ENCODE assay signal across 8 cellular contexts in the genomic region with DNA sequence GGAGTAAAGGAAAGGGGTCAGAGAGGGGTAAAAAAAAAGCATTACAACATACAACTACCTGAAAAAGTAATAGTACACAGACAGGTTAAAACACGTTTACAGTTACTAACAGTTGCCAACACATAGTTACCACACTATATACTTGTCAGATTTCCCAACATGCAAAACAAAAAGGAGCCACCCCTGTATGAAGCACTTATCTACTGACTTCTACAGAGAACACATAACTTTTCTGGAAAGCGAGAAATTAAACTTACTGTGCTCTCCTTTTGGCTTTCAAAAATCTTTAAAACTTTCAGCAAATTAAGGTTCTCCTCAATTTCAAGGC. TPM values are rescaled to one million over a fixed set of nuclear protein-coding genes. Genes with fewer than 3 reads are reported as not detected.
A peak's percentile ranks its signal among the peaks of the same experiment; 100 is the strongest.
DNase-seq lines count a peak whose midpoint lies in the region; ATAC-seq and TF ChIP-seq lines count a peak whose summit lies in the region.

No MANE protein-coding gene starts in this region.

- intact Hi-C loops in cardiac septum (cut with DNase I): no loop called here

- peak overlapping the region; percentile 94 for H3K4me3 ChIP-seq in cardiac muscle cell
- peak overlapping the region; percentile 90 for H3K4me3 ChIP-seq in iPS-20b (ENCODE audit: low read length)

- peaks cover 28% of the 10 kb centered on the region for H3K4me1 Mint-ChIP-seq in activated T-helper 17 cell treated with anti-CD3 and anti-CD28 coated beads, Interleukin-2, amount 50 U/mL, for 72 hours
- H3K4me1 Mint-ChIP-seq in type B pancreatic cell (ENCODE audit: unreplicated experiment): peaks cover 27% of the 10 kb centered on the region

- no peaks in the 10 kb centered on the region for H3K9me3 Mint-ChIP-seq in activated T-helper 17 cell treated with anti-CD3 and anti-CD28 coated beads, Interleukin-2, amount 50 U/mL, for 72 hours
- no peaks in the 10 kb centered on the region for H3K9me3 Mint-ChIP-seq in type B pancreatic cell

- TF ChIP-seq CTCF in cardiac muscle cell (IDR thresholded peaks at IDR 0.05; ENCODE audit: low read depth, low read length): no peak
- no peak for TF ChIP-seq CTCF in type B pancreatic cell (conservative IDR thresholded peaks at IDR 0.05)

- H3K36me3 ChIP-seq in cardiac muscle cell (no peaks in the 10 kb centered on the region), iPS-20b (ENCODE audit: insufficient read depth, low read depth, low read length) (no peaks in the 10 kb centered on the region)

- H3K36me3 Mint-ChIP-seq in activated T-helper 17 cell treated with anti-CD3 and anti-CD28 coated beads, Interleukin-2, amount 50 U/mL, for 72 hours (ENCODE audit: low read depth): peaks cover 45% of the 10 kb centered on the region
- H3K36me3 Mint-ChIP-seq in type B pancreatic cell: peaks cover 3% of the 10 kb centered on the region

- no peaks in the 10 kb centered on the region for H3K27me3 Mint-ChIP-seq in activated T-helper 17 cell treated with anti-CD3 and anti-CD28 coated beads, Interleukin-2, amount 50 U/mL, for 72 hours
- peaks cover 7% of the 10 kb centered on the region for H3K27me3 Mint-ChIP-seq in type B pancreatic cell

- peak overlapping the region; percentile 94 for H3K27ac ChIP-seq in cardiac muscle cell
- no peak overlapping the region for H3K27ac ChIP-seq in iPS-20b (ENCODE audit: low read length)

- H3K9ac ChIP-seq in iPS-20b (ENCODE audit: low read depth, low read length): peak overlapping the region; percentile 95

- H3K4me1 ChIP-seq in cardiac muscle cell (ENCODE audit: low read depth): peaks cover 26% of the 10 kb centered on the region
- H3K4me1 ChIP-seq in iPS-20b (ENCODE audit: insufficient read depth, low read length): peaks cover 18% of the 10 kb centered on the region

- H3K27ac Mint-ChIP-seq in activated T-helper 17 cell treated with anti-CD3 and anti-CD28 coated beads, Interleukin-2, amount 50 U/mL, for 72 hours: no peak overlapping the region
- H3K27ac Mint-ChIP-seq in type B pancreatic cell: peak overlapping the region; percentile 100

- H3K9me3 ChIP-seq in cardiac muscle cell (ENCODE audit: low read depth) (no peaks in the 10 kb centered on the region), iPS-20b (ENCODE audit: insufficient read depth, low read depth, low read length) (no peaks in the 10 kb centered on the region)

- peak overlapping the region; percentile 97 for H3K4me3 Mint-ChIP-seq in activated T-helper 17 cell treated with anti-CD3 and anti-CD28 coated beads, Interleukin-2, amount 50 U/mL, for 72 hours
- peak overlapping the region; percentile 100 for H3K4me3 Mint-ChIP-seq in type B pancreatic cell

- DNase-seq in cardiac muscle cell (ENCODE audit: low read depth in 1 of 2, low spot score in 1 of 2) (peak in 1 of 2 donors; percentile 34), cardiac septum (ENCODE audit: low spot score) (no peak), type B pancreatic cell (ENCODE audit: extremely low spot score, unreplicated experiment) (no peak), activated gamma-delta T cell (lab: John Stamatoyannopoulos, UW) (no peak), SKM-1 treated with dmso at 0.1 percent for 144 hours (lab: John Stamatoyannopoulos, UW; ENCODE audit: unreplicated experiment) (no peak)

- H3K27me3 ChIP-seq in cardiac muscle cell: no peaks in the 10 kb centered on the region
- no peaks in the 10 kb centered on the region for H3K27me3 ChIP-seq in iPS-20b (ENCODE audit: insufficient read depth, low read length)

- ATAC-seq in activated T-helper 17 cell treated with anti-CD3 and anti-CD28 coated beads, Interleukin-2, amount 50 U/mL, for 72 hours (replicated peaks): no peak
- ATAC-seq in GM19324 (IDR thresholded peaks at IDR 0.05; ENCODE audit: low FRiP score, unreplicated experiment): no peak

RNA-seq across cellular contexts. Expression of a gene that starts 2.1 kb away (rescaled TPM):
- 38.0 and 38.7 TPM in 2 replicates for total RNA-seq in cardiac muscle cell
- polyA plus RNA-seq in cardiac muscle cell: 36.8 and 56.4 TPM in 2 replicates
- 33.8 TPM for total RNA-seq in cardiac septum
- 10 to 100 TPM; 51.5 to 74.9 TPM for total RNA-seq in activated T-helper 17 cell treated with anti-CD3 and anti-CD28 coated beads, Interleukin-2, amount 50 U/mL, for 72 hours
- total RNA-seq in type B pancreatic cell (ENCODE audit: low replicate concordance): 45.5 and 53.2 TPM in 2 replicates
